Comparison of ENCODE assay signal across 39 cellular contexts in genomic region chr17:82821554-82821953, GRCh38. TPM values are rescaled to one million over a fixed set of nuclear protein-coding genes. Genes with fewer than 3 reads are reported as not detected.
"Had no signal": no experiment of that assay in that cellular context is flagged by ENCODE, and none has a peak within 500 bp of the region (broad histone marks: within the 10 kb centered on the region; RNA-seq: fewer than 3 reads in every experiment).

No MANE protein-coding gene starts in this region.

- H3K27ac Mint-ChIP-seq: activated B cell treated with CpG ODN at 0.5 μM for 24 hours; activated CD8-positive, alpha-beta T cell treated with anti-CD3 and anti-CD28 coated beads for 36 hours; activated naive CD4-positive, alpha-beta T cell treated with anti-CD3 and anti-CD28 coated beads for 36 hours; activated naive CD4-positive, alpha-beta T cell treated with anti-CD3 and anti-CD28 coated beads, Interleukin-2, amount 50 U/mL, for 24 hours; activated naive CD8-positive, alpha-beta T cell treated with anti-CD3 and anti-CD28 coated beads for 36 hours; activated naive CD8-positive, alpha-beta T cell treated with anti-CD3 and anti-CD28 coated beads, Interleukin-2, amount 50 U/mL, for 24 hours; activated T-helper 1 cell treated with anti-CD3 and anti-CD28 coated beads, Interleukin-12 subunit alpha, Interleukin-12 subunit beta, Interleukin-2, Interleukin-4 antibody, amounts not matched to agents 30 ng/mL and 10 ng/mL and 1 ng/mL, durations not matched to agents 14 hours and 24 hours and 36 hours; activated T-helper 2 cell treated with anti-CD3 and anti-CD28 coated beads, Interferon-gamma antibody, Interleukin-2, Interleukin-4, amounts not matched to agents 10 μg/mL and 5 μg/mL and 100 μg/mL, durations not matched to agents 14 hours and 24 hours and 36 hours; T-helper 1 cell treated with Interleukin-12 subunit alpha and Interleukin-12 subunit beta and Interleukin-4 antibody, amounts not matched to agents 30 μg/mL and 1 μg/mL, for 36 hours; T-helper 2 cell treated with Interferon-gamma antibody and Interleukin-4, amounts not matched to agents 5 μg/mL and 100 μg/mL, for 36 hours had no signal

- H3K4me1 ChIP-seq: adrenal gland, body of pancreas had no signal

- FAIRE-seq: colon, endometrium, endothelial cell of umbilical vein had no signal

- H3K4me3 Mint-ChIP-seq: activated B cell treated with CpG ODN at 0.5 μM for 24 hours; activated CD8-positive, alpha-beta T cell treated with anti-CD3 and anti-CD28 coated beads for 36 hours; activated naive CD4-positive, alpha-beta T cell treated with anti-CD3 and anti-CD28 coated beads for 36 hours; activated naive CD4-positive, alpha-beta T cell treated with anti-CD3 and anti-CD28 coated beads, Interleukin-2, amount 50 U/mL, for 24 hours; activated naive CD8-positive, alpha-beta T cell treated with anti-CD3 and anti-CD28 coated beads for 36 hours; activated naive CD8-positive, alpha-beta T cell treated with anti-CD3 and anti-CD28 coated beads, Interleukin-2, amount 50 U/mL, for 24 hours; activated T-helper 1 cell treated with anti-CD3 and anti-CD28 coated beads, Interleukin-12 subunit alpha, Interleukin-12 subunit beta, Interleukin-2, Interleukin-4 antibody, amounts not matched to agents 30 ng/mL and 10 ng/mL and 1 ng/mL, durations not matched to agents 14 hours and 24 hours and 36 hours; T-cell; T-helper 1 cell treated with Interleukin-12 subunit alpha and Interleukin-12 subunit beta and Interleukin-4 antibody, amounts not matched to agents 30 μg/mL and 1 μg/mL, for 36 hours; T-helper 2 cell treated with Interferon-gamma antibody and Interleukin-4, amounts not matched to agents 5 μg/mL and 100 μg/mL, for 36 hours had no signal

- DNase-seq: activated B cell treated with CpG ODN at 0.5 μM for 24 hours; activated CD4-positive, alpha-beta T cell treated with anti-CD3 and anti-CD28 coated beads for 48 hours; activated CD4-positive, alpha-beta T cell treated with anti-CD3 and anti-CD28 coated beads, Interleukin-2, amount 50 U/mL, for 1 hour; activated CD4-positive, alpha-beta T cell treated with anti-CD3 and anti-CD28 coated beads, Interleukin-2, amount 50 U/mL, for 48 hours; activated CD8-positive, alpha-beta memory T cell treated with anti-CD3 and anti-CD28 coated beads for 24 hours; activated CD8-positive, alpha-beta T cell treated with anti-CD3 and anti-CD28 coated beads for 36 hours; activated effector memory CD4-positive, alpha-beta T cell treated with anti-CD3 and anti-CD28 coated beads, Interleukin-2, amount 50 U/mL, for 16 hours; activated naive CD4-positive, alpha-beta T cell treated with anti-CD3 and anti-CD28 coated beads for 36 hours; activated naive CD8-positive, alpha-beta T cell treated with anti-CD3 and anti-CD28 coated beads for 36 hours; activated naive CD8-positive, alpha-beta T cell treated with anti-CD3 and anti-CD28 coated beads, Interleukin-2, amount 50 U/mL, for 24 hours; activated T-cell treated with anti-CD3 and anti-CD28 coated beads, Interleukin-2, amount 50 U/mL, for 1 hour; activated T-cell treated with anti-CD3 and anti-CD28 coated beads, Interleukin-2, amount 50 U/mL, for 48 hours; adrenal gland; amygdala; aorta; body of pancreas; caudate nucleus; cortex of kidney; dermis blood vessel endothelial cell; effector CD8-positive, alpha-beta T cell; esophagus squamous epithelium; foreskin melanocyte; T-cell; T1000; WERI-Rb-1 had no signal

- H3K4me1 Mint-ChIP-seq: activated naive CD4-positive, alpha-beta T cell treated with anti-CD3 and anti-CD28 coated beads, Interleukin-2, amount 50 U/mL, for 24 hours; activated naive CD8-positive, alpha-beta T cell treated with anti-CD3 and anti-CD28 coated beads for 36 hours had no signal

- H3K4me3 ChIP-seq: adrenal gland, body of pancreas, esophagus squamous epithelium, gastroesophageal sphincter had no signal

- H3K27ac ChIP-seq: adrenal gland, body of pancreas, epithelial cell of prostate, gastroesophageal sphincter, WERI-Rb-1 had no signal

- ATAC-seq: activated CD4-positive, CD25-positive, alpha-beta regulatory T cell treated with anti-CD3 and anti-CD28 coated beads, Interleukin-2, amount 50 U/mL, for 24 hours; activated CD8-positive, alpha-beta T cell treated with anti-CD3 and anti-CD28 coated beads for 36 hours; activated naive CD8-positive, alpha-beta T cell treated with anti-CD3 and anti-CD28 coated beads, Interleukin-2, amount 50 U/mL, for 24 hours; body of pancreas; gastroesophageal sphincter; T-cell had no signal

- H3K27me3 ChIP-seq: adrenal gland, body of pancreas, esophagus squamous epithelium, gastroesophageal sphincter had no signal

- H3K36me3 ChIP-seq: adrenal gland had no signal

RNA-seq across cellular contexts. Expression of gene ZNF750, which starts 18.3 kb away (rescaled TPM):
- total RNA-seq: activated B cell treated with CpG ODN at 0.5 μM for 24 hours; activated CD8-positive, alpha-beta T cell treated with anti-CD3 and anti-CD28 coated beads for 36 hours; activated naive CD4-positive, alpha-beta T cell treated with anti-CD3 and anti-CD28 coated beads for 36 hours; activated naive CD8-positive, alpha-beta T cell treated with anti-CD3 and anti-CD28 coated beads for 36 hours; activated T-helper 1 cell treated with anti-CD3 and anti-CD28 coated beads, Interleukin-12 subunit alpha, Interleukin-12 subunit beta, Interleukin-2, Interleukin-4 antibody, amounts not matched to agents 30 ng/mL and 10 ng/mL and 1 ng/mL, durations not matched to agents 14 hours and 24 hours and 36 hours; activated T-helper 2 cell treated with anti-CD3 and anti-CD28 coated beads, Interferon-gamma antibody, Interleukin-2, Interleukin-4, amounts not matched to agents 10 μg/mL and 5 μg/mL and 100 μg/mL, durations not matched to agents 14 hours and 24 hours and 36 hours; body of pancreas; chondrocyte; dermis blood vessel endothelial cell; fibroblast of lung; fibroblast of villous mesenchyme; T-cell had no signal
- polyA plus RNA-seq: fibroblast of lung had no signal
